In genomic region chr5:59140133-59140532, GRCh38 we compare ENCODE assay signal across 22 cellular contexts.
"Had no signal": no experiment of that assay in that cellular context is flagged by ENCODE, and none has a peak within 500 bp of the region (broad histone marks: within the 10 kb centered on the region; RNA-seq: fewer than 3 reads in every experiment).

No MANE protein-coding gene starts in this region.

- FAIRE-seq: endometrium, frontal cortex, keratinocyte, pancreas had no signal

- H3K4me3 ChIP-seq: esophagus squamous epithelium, lung, pancreas, right atrium auricular region, skin epidermis, spleen, testis, tibial artery had no signal

- H3K4me1 ChIP-seq: esophagus squamous epithelium, pancreas, right atrium auricular region, spleen, testis had no signal

- H3K9me3 ChIP-seq: esophagus squamous epithelium, neutrophil, pancreas, right atrium auricular region, spleen, testis, tibial artery had no signal

- H3K36me3 ChIP-seq: esophagus squamous epithelium, neutrophil, pancreas, right atrium auricular region, spleen, tibial artery had no signal

- H3K27me3 ChIP-seq: esophagus squamous epithelium, neutrophil, pancreas, right atrium auricular region, spleen, testis, tibial artery had no signal

- ATAC-seq: effector memory CD8-positive, alpha-beta T cell; natural killer cell treated with Interleukin-12 subunit alpha and Interleukin-12 subunit beta and Interleukin-15 and Interleukin-18, amount 100 ng/mL, for 72 hours; pancreas; sciatic nerve; stimulated activated naive CD8-positive, alpha-beta T cell treated with anti-CD3 and anti-CD28 coated beads, Interleukin-15, Interleukin-2, amounts not matched to agents 100 U/mL and 50 U/mL, for 24 hours had no signal

- DNase-seq: cortex of kidney; effector memory CD8-positive, alpha-beta T cell; erythroblast; esophagus squamous epithelium; head of caudate nucleus; naive B cell; pancreas; spleen; stimulated activated CD4-positive, alpha-beta T cell treated with anti-CD3 and anti-CD28 coated beads, Interleukin-4, amount 100 ng/mL, for 4 hours; stimulated activated naive CD8-positive, alpha-beta T cell treated with anti-CD3 and anti-CD28 coated beads, Interleukin-15, Interleukin-2, amounts not matched to agents 100 U/mL and 50 U/mL, for 24 hours; substantia nigra; testis; tibial artery had no signal

- H3K27ac ChIP-seq: esophagus squamous epithelium, neutrophil, pancreas, right atrium auricular region, skin epidermis, spleen, testis, tibial artery had no signal
